ENCODE assay signal across 26 cellular contexts in the genomic region with DNA sequence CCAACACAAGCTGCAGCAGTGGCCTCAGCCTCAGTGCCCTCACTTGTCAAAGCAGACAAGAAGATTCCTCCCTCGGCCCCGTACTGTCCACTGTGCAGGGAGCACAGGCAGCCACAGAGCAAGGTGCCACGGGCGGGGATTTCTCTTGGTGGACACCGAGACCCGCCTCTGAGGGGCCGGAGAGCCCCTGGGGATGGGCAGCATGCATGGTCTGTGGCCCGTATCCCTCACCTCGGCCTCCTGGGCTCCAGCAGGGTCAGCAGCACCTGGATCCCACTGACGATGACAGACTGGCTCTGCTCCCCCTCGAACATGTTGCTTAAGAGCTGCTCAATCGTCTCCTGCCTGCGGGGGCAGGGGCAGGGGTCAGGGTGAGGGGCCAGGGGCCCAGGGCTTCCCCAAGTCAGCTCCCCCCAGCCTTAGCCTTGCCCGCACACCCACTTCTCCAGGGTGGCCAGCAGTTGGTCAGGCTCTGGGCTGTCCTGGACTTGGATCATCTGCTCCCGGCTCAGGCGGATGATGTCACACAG. TPM values are rescaled to one million over a fixed set of nuclear protein-coding genes. Genes with fewer than 3 reads are reported as not detected.
"Had no signal": no experiment of that assay in that cellular context is flagged by ENCODE, and none has a peak within 500 bp of the region (broad histone marks: within the 10 kb centered on the region; RNA-seq: fewer than 3 reads in every experiment).

No MANE protein-coding gene starts in this region.

- H3K4me1 Mint-ChIP-seq: WTC11 had no signal

- ATAC-seq: activated CD8-positive, alpha-beta T cell treated with anti-CD3 and anti-CD28 coated beads, Interleukin-2, amount 10 ng/mL, durations not matched to agents 7 days and 5 days; body of pancreas; T-helper 17 cell; WTC11 had no signal

- H3K27ac Mint-ChIP-seq: activated naive CD8-positive, alpha-beta T cell treated with anti-CD3 and anti-CD28 coated beads, Interleukin-2, amount 10 ng/mL, durations not matched to agents 7 days and 5 days; T-helper 17 cell; WTC11 had no signal

- H3K9me3 Mint-ChIP-seq: activated naive CD8-positive, alpha-beta T cell treated with anti-CD3 and anti-CD28 coated beads, Interleukin-2, amount 10 ng/mL, durations not matched to agents 7 days and 5 days; WTC11 had no signal

- H3K27me3 Mint-ChIP-seq: activated naive CD8-positive, alpha-beta T cell treated with anti-CD3 and anti-CD28 coated beads, Interleukin-2, amount 10 ng/mL, durations not matched to agents 7 days and 5 days; T-helper 17 cell had no signal

- FAIRE-seq: bronchial epithelial cell, RCC 7860 had no signal

- DNase-seq: activated CD4-positive, alpha-beta T cell treated with anti-CD3 and anti-CD28 coated beads for 48 hours; activated CD4-positive, alpha-beta T cell treated with anti-CD3 and anti-CD28 coated beads, Interleukin-2, amount 50 U/mL, for 4 hours; activated CD4-positive, CD25-positive, alpha-beta regulatory T cell treated with anti-CD3 and anti-CD28 coated beads, Interleukin-2, amount 50 U/mL, for 72 hours; activated CD8-positive, alpha-beta memory T cell treated with anti-CD3 and anti-CD28 coated beads, Interleukin-2, amount 50 U/mL, for 48 hours; activated CD8-positive, alpha-beta T cell treated with anti-CD3 and anti-CD28 coated beads, Interleukin-2, amount 10 ng/mL, durations not matched to agents 7 days and 5 days; activated naive CD4-positive, alpha-beta T cell treated with anti-CD3 and anti-CD28 coated beads, Interleukin-2, amount 50 U/mL, for 16 hours; activated naive CD8-positive, alpha-beta T cell treated with anti-CD3 and anti-CD28 coated beads, Interleukin-2, amount 10 ng/mL, durations not matched to agents 7 days and 5 days; activated T-cell treated with anti-CD3 and anti-CD28 coated beads, Interleukin-2, amount 50 U/mL, for 1 hour; body of pancreas; central memory CD4-positive, alpha-beta T cell; MG63; MV-4-11; NCI-H1092 treated with DMSO at 0.1 percent for 48 hours; NCI-H1417 treated with DMSO at 0.1 percent for 48 hours; NCI-H1694; NCI-H2029 treated with DMSO at 0.1 percent for 48 hours; NCI-H510A treated with DMSO at 0.1 percent for 48 hours; NCI-H69; NK-92 treated with Interleukin-12 subunit alpha and Interleukin-12 subunit beta, amount 100 ng/mL, for 24 hours; SHP77 treated with DMSO at 0.1 percent for 48 hours; T-helper 17 cell; T-helper 9 cell had no signal

- H3K27ac ChIP-seq: ascending aorta, body of pancreas had no signal

- H3K4me1 ChIP-seq: ascending aorta, body of pancreas had no signal

- H3K4me3 Mint-ChIP-seq: activated CD8-positive, alpha-beta T cell treated with anti-CD3 and anti-CD28 coated beads, Interleukin-2, amount 10 ng/mL, durations not matched to agents 7 days and 5 days; activated naive CD8-positive, alpha-beta T cell treated with anti-CD3 and anti-CD28 coated beads, Interleukin-2, amount 10 ng/mL, durations not matched to agents 7 days and 5 days; T-helper 17 cell; WTC11 had no signal

- H3K4me3 ChIP-seq: ascending aorta, body of pancreas, MG63 had no signal

- H3K27me3 ChIP-seq: ascending aorta, body of pancreas, MG63 had no signal

- H3K9me3 ChIP-seq: ascending aorta, body of pancreas, MG63 had no signal

RNA-seq across cellular contexts. Expression of a gene that starts 13.4 kb away (rescaled TPM):
- total RNA-seq: ascending aorta had no signal

RNA-seq across cellular contexts. Expression of a gene that starts 32.7 kb away (rescaled TPM):
- total RNA-seq: activated CD8-positive, alpha-beta T cell treated with anti-CD3 and anti-CD28 coated beads, Interleukin-2, amount 10 ng/mL, durations not matched to agents 7 days and 5 days; activated naive CD8-positive, alpha-beta T cell treated with anti-CD3 and anti-CD28 coated beads, Interleukin-2, amount 10 ng/mL, durations not matched to agents 7 days and 5 days; T-helper 17 cell had no signal
